ENCODE assay signal across 15 cellular contexts in the genomic region with DNA sequence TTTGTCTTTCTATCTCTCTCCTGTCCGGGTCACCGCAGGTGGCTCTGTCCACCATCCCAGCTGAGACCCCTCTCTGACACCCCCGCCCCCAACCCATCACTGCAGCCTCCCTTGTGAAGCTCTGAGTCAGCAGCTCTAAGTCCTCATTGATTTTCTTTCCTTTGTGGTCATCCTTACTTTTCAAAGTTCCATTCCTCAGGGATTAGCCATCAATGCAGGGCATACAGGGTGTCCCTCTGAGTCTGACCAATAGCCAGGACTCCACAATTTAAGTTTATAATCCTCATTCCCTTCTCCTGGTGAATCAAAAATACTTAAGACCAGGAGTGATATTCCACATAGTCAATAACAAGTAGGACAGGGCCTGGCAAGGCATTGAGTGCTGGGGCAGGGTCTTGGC.
DNase-seq lines count a peak whose midpoint lies in the region; ATAC-seq, FAIRE-seq and TF ChIP-seq lines count a peak whose summit lies in the region.
"Had no signal": no experiment of that assay in that cellular context is flagged by ENCODE, and none has a peak within 500 bp of the region (broad histone marks: within the 10 kb centered on the region; RNA-seq: fewer than 3 reads in every experiment).

No MANE protein-coding gene starts in this region.

- H2AFZ ChIP-seq in MM.1S (ENCODE audit: low read length) (peak overlapping the region; percentile 30; the same call in 1 of the 2 replicates), astrocyte (ENCODE audit: low read depth, low read length) (no peak overlapping the region)

- peak overlapping the region; percentile 50 for H3K4me3 ChIP-seq in DOHH2 (ENCODE audit: low read length)
- no peak overlapping the region for H3K4me3 ChIP-seq in MM.1S (ENCODE audit: low read length)
- H3K4me3 ChIP-seq in astrocyte (ENCODE audit: insufficient read depth, low read depth, low read length), result no peak overlapping the region
- H3K4me3 ChIP-seq: BLaER1 had no signal

- peaks cover under 1% of the 10 kb centered on the region for H3K9me3 Mint-ChIP-seq in astrocyte (ENCODE audit: unreplicated experiment)

- H3K9me2 ChIP-seq in DOHH2 (replicated peaks; ENCODE audit: control insufficient read depth, low read length) (no peaks in the 10 kb centered on the region), MM.1S (replicated peaks; ENCODE audit: insufficient read depth, low read length) (no peaks in the 10 kb centered on the region)

- POLR2A ChIA-PET in GM10248 (lab: Yijun Ruan, JAX), result interaction anchor here (0.5 kb wide), 1 partner anchor 15 kb away, joined by 3 read pairs; no protein-coding TSS in a partner anchor

- H3K4me2 ChIP-seq in DOHH2 (ENCODE audit: low read length) (peak overlapping the region; percentile 65), MM.1S (ENCODE audit: low read depth, low read length) (peak overlapping the region; percentile 19; the same call in 1 of the 2 replicates), astrocyte (ENCODE audit: low read length) (no peak overlapping the region)
- H3K4me2 ChIP-seq: BLaER1 had no signal

- H3K27me3 Mint-ChIP-seq in astrocyte (ENCODE audit: low read depth, unreplicated experiment), result no peaks in the 10 kb centered on the region

- H3K9ac ChIP-seq in MM.1S (ENCODE audit: low read length), result no peak overlapping the region
- H3K9ac ChIP-seq in astrocyte (ENCODE audit: low read length), result no peak overlapping the region
- H3K9ac ChIP-seq: BLaER1 had no signal

- H4K20me1 ChIP-seq in DOHH2 (ENCODE audit: control insufficient read depth, insufficient read depth, low read depth, low read length) (no peaks in the 10 kb centered on the region), MM.1S (ENCODE audit: insufficient read depth, low read length) (no peaks in the 10 kb centered on the region), astrocyte (ENCODE audit: insufficient read depth, low read length) (no peaks in the 10 kb centered on the region)
- H4K20me1 ChIP-seq: BLaER1 had no signal

- H3K27me3 ChIP-seq in DOHH2 (ENCODE audit: control insufficient read depth, low read length) (no peaks in the 10 kb centered on the region), MM.1S (replicated peaks; ENCODE audit: insufficient read depth, low read length) (no peaks in the 10 kb centered on the region), astrocyte (ENCODE audit: insufficient read depth, low read length) (no peaks in the 10 kb centered on the region)
- H3K27me3 ChIP-seq: BLaER1 had no signal

- H3F3A ChIP-seq in DOHH2 (ENCODE audit: control insufficient read depth, insufficient read depth) (no peaks in the 10 kb centered on the region), MM.1S (ENCODE audit: insufficient read depth, low read length) (no peaks in the 10 kb centered on the region)

- no peaks in the 10 kb centered on the region for H3K79me2 ChIP-seq in DOHH2 (ENCODE audit: control insufficient read depth, low read length)
- no peaks in the 10 kb centered on the region for H3K79me2 ChIP-seq in MM.1S (ENCODE audit: low read length)
- H3K79me2 ChIP-seq in astrocyte (ENCODE audit: insufficient read depth, low read length), result no peaks in the 10 kb centered on the region

- DNase-seq in MM.1S (no peak), astrocyte (ENCODE audit: low read depth) (no peak), kidney tubule cell (ENCODE audit: low spot score) (peak; percentile 61), GM10248 (ENCODE audit: extremely low spot score) (no peak), activated gamma-delta T cell (lab: John Stamatoyannopoulos, UW) (no peak)
- DNase-seq: 8988T; AML-193; Caco-2; CD8-positive, alpha-beta memory T cell; DMS53 had no signal

- no peaks in the 10 kb centered on the region for H3K36me3 ChIP-seq in DOHH2 (ENCODE audit: control insufficient read depth, low read length)
- H3K36me3 ChIP-seq in MM.1S (replicated peaks; ENCODE audit: insufficient read depth, low read length), result no peaks in the 10 kb centered on the region
- no peaks in the 10 kb centered on the region for H3K36me3 ChIP-seq in astrocyte (ENCODE audit: insufficient read depth, low read length)
- H3K36me3 ChIP-seq: BLaER1 had no signal

- TF ChIP-seq CTCF in DOHH2 (IDR thresholded peaks at IDR 0.05; ENCODE audit: low read depth, low read length, poor library complexity, severe bottlenecking) (no peak), MM.1S (IDR thresholded peaks at IDR 0.05; ENCODE audit: low read length) (no peak), astrocyte (IDR thresholded peaks at IDR 0.05; ENCODE audit: insufficient read depth, low read depth, low read length) (no peak), GM10248 (IDR thresholded peaks at IDR 0.05; ENCODE audit: control extremely low read depth, extremely low read depth, low read depth, missing control alignments) (no peak)

- H3K27ac ChIP-seq in DOHH2 (ENCODE audit: low read depth, low read length) (peak overlapping the region; percentile 62), MM.1S (ENCODE audit: low read length) (peak overlapping the region; percentile 44; the same call in 1 of the 2 replicates), astrocyte (ENCODE audit: low read depth, low read length) (no peak overlapping the region)
- H3K27ac ChIP-seq: BLaER1, HL-60 had no signal

- no peak for FAIRE-seq in astrocyte (lab: Jason Lieb, UNC)

- peaks cover 35% of the 10 kb centered on the region for H3K4me1 ChIP-seq in DOHH2 (ENCODE audit: control insufficient read depth, low read length)
- H3K4me1 ChIP-seq in MM.1S (ENCODE audit: low read length), result peaks cover 12% of the 10 kb centered on the region
- H3K4me1 ChIP-seq in astrocyte (ENCODE audit: insufficient read depth, low read length), result peaks cover 2% of the 10 kb centered on the region
- H3K4me1 ChIP-seq: Caco-2 had no signal

- H3K9me3 ChIP-seq in DOHH2 (ENCODE audit: control insufficient read depth, insufficient read depth, low read length) (peaks cover 12% of the 10 kb centered on the region; the same call in 1 of the 2 replicates), MM.1S (replicated peaks; ENCODE audit: insufficient read depth, low read length) (no peaks in the 10 kb centered on the region), astrocyte (ENCODE audit: insufficient read depth, low read depth, low read length) (no peaks in the 10 kb centered on the region)
- H3K9me3 ChIP-seq: Caco-2 had no signal

- peaks cover 13% of the 10 kb centered on the region for H3K4me1 Mint-ChIP-seq in astrocyte (ENCODE audit: low read depth, unreplicated experiment)
- H3K4me1 Mint-ChIP-seq: CD8-positive, alpha-beta memory T cell had no signal

- no peak for ATAC-seq in GM18861 (IDR thresholded peaks at IDR 0.05; ENCODE audit: unreplicated experiment)
- ATAC-seq: HCT116 had no signal

- H3K36me3 Mint-ChIP-seq in astrocyte (ENCODE audit: low read depth, unreplicated experiment), result no peaks in the 10 kb centered on the region
- H3K36me3 Mint-ChIP-seq: CD8-positive, alpha-beta memory T cell had no signal

- H3K4me3 Mint-ChIP-seq in astrocyte (ENCODE audit: unreplicated experiment), result no peak overlapping the region
- H3K4me3 Mint-ChIP-seq: CD8-positive, alpha-beta memory T cell had no signal

- CTCF ChIA-PET in GM10248 (lab: Yijun Ruan, JAX), result no interaction called here

- peak overlapping the region; percentile 42 for H3K27ac Mint-ChIP-seq in astrocyte (ENCODE audit: unreplicated experiment)
